ENCODE assay signal across 12 cellular contexts in the genomic region with DNA sequence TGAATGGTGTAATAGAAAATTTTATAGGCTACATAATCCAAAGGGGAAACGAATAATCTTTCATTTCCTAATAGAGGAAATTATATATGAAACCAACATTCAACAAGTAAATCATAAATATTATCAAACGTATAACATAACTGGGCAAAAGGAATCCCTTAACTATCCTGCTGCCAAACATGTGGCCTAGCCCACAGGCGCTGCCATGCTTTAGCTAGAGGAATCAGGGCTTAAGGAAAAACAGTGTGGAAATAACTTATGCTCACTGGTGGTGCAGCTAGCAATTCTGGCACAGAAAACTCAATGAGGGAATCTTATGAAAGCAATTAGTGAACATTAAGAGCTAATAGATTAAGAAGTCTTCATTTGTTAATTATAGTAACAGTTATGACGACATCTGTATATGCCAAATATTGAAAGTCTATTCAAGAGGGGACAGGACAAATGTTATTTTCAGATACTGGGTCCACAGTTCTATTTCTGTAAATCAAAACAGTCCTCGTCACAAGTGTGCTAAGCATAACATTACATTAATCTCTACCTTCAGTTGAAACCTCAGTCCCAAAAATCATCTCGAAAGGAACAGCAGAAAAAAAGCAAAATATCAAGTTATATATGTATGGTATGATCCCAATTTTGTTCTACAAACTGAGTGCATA.
DNase-seq lines count a peak whose midpoint lies in the region; TF ChIP-seq lines count a peak whose summit lies in the region.
"Had no signal": no experiment of that assay in that cellular context is flagged by ENCODE, and none has a peak within 500 bp of the region (broad histone marks: within the 10 kb centered on the region; RNA-seq: fewer than 3 reads in every experiment).

No MANE protein-coding gene starts in this region.

- H3K36me3 ChIP-seq in HEK293 (ENCODE audit: control insufficient read depth in 2 of 2, insufficient read depth in 1 of 2, low read length in 2 of 2): no peaks in the 10 kb centered on the region

- no peak overlapping the region for H3K27ac Mint-ChIP-seq in type B pancreatic cell
- H3K27ac Mint-ChIP-seq: naive B cell, T-helper 17 cell had no signal

- POLR2A ChIA-PET in HEK293 (lab: Yijun Ruan, JAX): interaction anchor here (1.1 to 1.8 kb wide), 4 partner anchors 11 to 113 kb away, joined by 3 to 6 read pairs (median 4); a partner anchor contains a TSS

- peaks cover 10% of the 10 kb centered on the region for H3K4me1 ChIP-seq in HEK293 (ENCODE audit: control insufficient read depth, insufficient read depth, low read length)

- no peak overlapping the region for H3K4me3 ChIP-seq in HEK293 (ENCODE audit: low read depth, low read length)
- peak overlapping the region in 1 of 2 donors; percentile 0 for H3K4me3 ChIP-seq in cardiac fibroblast (replicated peaks in 1 of 2; ENCODE audit: low read depth in 2 of 2, low read length in 2 of 2)
- H3K4me3 ChIP-seq in skin epidermis: no peak overlapping the region

- H3K36me3 Mint-ChIP-seq in type B pancreatic cell: peaks cover 10% of the 10 kb centered on the region
- H3K36me3 Mint-ChIP-seq: naive B cell had no signal

- H3K4me3 Mint-ChIP-seq in type B pancreatic cell: no peak overlapping the region
- H3K4me3 Mint-ChIP-seq: H9, naive B cell, T-helper 17 cell had no signal

- H3K9me3 Mint-ChIP-seq in type B pancreatic cell: no peaks in the 10 kb centered on the region
- H3K9me3 Mint-ChIP-seq: H9 had no signal

- no peaks in the 10 kb centered on the region for H3K27me3 Mint-ChIP-seq in type B pancreatic cell
- H3K27me3 Mint-ChIP-seq: naive B cell, T-helper 17 cell had no signal

- TF ChIP-seq CTCF in HEK293 (tag by site-specific recombination; IDR thresholded peaks at IDR 0.05): no peak
- no peak for TF ChIP-seq CTCF in cardiac fibroblast (IDR thresholded peaks at IDR 0.05; ENCODE audit: low read depth, low read length)
- TF ChIP-seq CTCF in type B pancreatic cell (conservative IDR thresholded peaks at IDR 0.05): no peak

- H3K27ac ChIP-seq in HEK293 (ENCODE audit: extremely low read depth, low read depth, low read length) (no peak overlapping the region), skin epidermis (peak overlapping the region in 16 of 21 experiments; percentile 16 to 90 (median 40))

- CTCF ChIA-PET in HEK293 (lab: Yijun Ruan, JAX): interaction anchor here (0.6 to 1.5 kb wide), 4 partner anchors 10 to 68 kb away, joined by 3 read pairs; no protein-coding TSS in a partner anchor

- H3K4me1 Mint-ChIP-seq in type B pancreatic cell (ENCODE audit: unreplicated experiment): peaks cover 34% of the 10 kb centered on the region
- H3K4me1 Mint-ChIP-seq: naive B cell, T-helper 17 cell had no signal

- H3K9me3 ChIP-seq in HEK293 (ENCODE audit: control insufficient read depth, insufficient read depth, low read depth, low read length): no peaks in the 10 kb centered on the region

- DNase-seq in cardiac fibroblast (ENCODE audit: low read depth in 2 of 2): peak; percentile 58 to 64
- DNase-seq in islet precursor cell: peak; percentile 48
- no peak for DNase-seq in NCI-H82 treated with DMSO at 0.1 percent for 48 hours (lab: John Stamatoyannopoulos, UW; ENCODE audit: unreplicated experiment)
- no peak for DNase-seq in type B pancreatic cell (ENCODE audit: extremely low spot score, unreplicated experiment)
- DNase-seq in NOMO-1 treated with dmso at 0.1 percent for 144 hours (lab: John Stamatoyannopoulos, UW; ENCODE audit: unreplicated experiment): no peak
- no peak for DNase-seq in NCI-H1417 (lab: John Stamatoyannopoulos, UW)
- DNase-seq: activated T-cell treated with anti-CD3 and anti-CD28 coated beads, Interleukin-2, amount 50 U/mL, for 1 hour; H9; naive B cell; T-helper 17 cell had no signal

TF ChIP-seq in HEK293, 187 proteins besides CTCF, POLR2A, EP300 and RAD21:
- TF ChIP-seq, protein P1, sequence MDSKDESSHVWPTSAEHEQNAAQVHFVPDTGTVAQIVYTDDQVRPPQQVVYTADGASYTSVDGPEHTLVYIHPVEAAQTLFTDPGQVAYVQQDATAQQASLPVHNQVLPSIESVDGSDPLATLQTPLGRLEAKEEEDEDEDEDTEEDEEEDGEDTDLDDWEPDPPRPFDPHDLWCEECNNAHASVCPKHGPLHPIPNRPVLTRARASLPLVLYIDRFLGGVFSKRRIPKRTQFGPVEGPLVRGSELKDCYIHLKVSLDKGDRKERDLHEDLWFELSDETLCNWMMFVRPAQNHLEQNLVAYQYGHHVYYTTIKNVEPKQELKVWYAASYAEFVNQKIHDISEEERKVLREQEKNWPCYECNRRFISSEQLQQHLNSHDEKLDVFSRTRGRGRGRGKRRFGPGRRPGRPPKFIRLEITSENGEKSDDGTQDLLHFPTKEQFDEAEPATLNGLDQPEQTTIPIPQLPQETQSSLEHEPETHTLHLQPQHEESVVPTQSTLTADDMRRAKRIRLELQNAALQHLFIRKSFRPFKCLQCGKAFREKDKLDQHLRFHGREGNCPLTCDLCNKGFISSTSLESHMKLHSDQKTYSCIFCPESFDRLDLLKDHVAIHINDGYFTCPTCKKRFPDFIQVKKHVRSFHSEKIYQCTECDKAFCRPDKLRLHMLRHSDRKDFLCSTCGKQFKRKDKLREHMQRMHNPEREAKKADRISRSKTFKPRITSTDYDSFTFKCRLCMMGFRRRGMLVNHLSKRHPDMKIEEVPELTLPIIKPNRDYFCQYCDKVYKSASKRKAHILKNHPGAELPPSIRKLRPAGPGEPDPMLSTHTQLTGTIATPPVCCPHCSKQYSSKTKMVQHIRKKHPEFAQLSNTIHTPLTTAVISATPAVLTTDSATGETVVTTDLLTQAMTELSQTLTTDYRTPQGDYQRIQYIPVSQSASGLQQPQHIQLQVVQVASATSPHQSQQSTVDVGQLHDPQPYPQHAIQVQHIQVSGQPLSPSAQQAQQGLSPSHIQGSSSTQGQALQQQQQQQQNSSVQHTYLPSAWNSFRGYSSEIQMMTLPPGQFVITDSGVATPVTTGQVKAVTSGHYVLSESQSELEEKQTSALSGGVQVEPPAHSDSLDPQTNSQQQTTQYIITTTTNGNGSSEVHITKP (tag by site-specific recombination; IDR thresholded peaks at IDR 0.05): 0 out of 2 replicates have a peak, but pooled peaks have one; percentile 22
- TF ChIP-seq ZNF792 (tag by site-specific recombination; IDR thresholded peaks at IDR 0.05): no peak
- no peak for TF ChIP-seq ZNF426 (tag by site-specific recombination; IDR thresholded peaks at IDR 0.05)
- TF ChIP-seq ZNF24 (tag by site-specific recombination; IDR thresholded peaks at IDR 0.05): no peak

Comparison
In these comparisons a context has a peak if more than half of its experiments do, and no peak if none do; other contexts are left out.
1. DNase-seq: peak in cardiac fibroblast (2 of 2) and islet precursor cell (single experiment); none in NCI-H82 treated with DMSO at 0.1 percent for 48 hours (single experiment), type B pancreatic cell (single experiment), NOMO-1 treated with dmso at 0.1 percent for 144 hours (single experiment) and NCI-H1417 (0 of 3).